12 cellular contexts compared by ENCODE assay signal in genomic region chr1:41870076-41870562, GRCh38. TPM values are rescaled to one million over a fixed set of nuclear protein-coding genes. Genes with fewer than 3 reads are reported as not detected.
A peak's percentile ranks its signal among the peaks of the same experiment; 100 is the strongest.
DNase-seq lines count a peak whose midpoint lies in the region; ATAC-seq, FAIRE-seq and TF ChIP-seq lines count a peak whose summit lies in the region.
"Had no signal": no experiment of that assay in that cellular context is flagged by ENCODE, and none has a peak within 500 bp of the region (broad histone marks: within the 10 kb centered on the region; RNA-seq: fewer than 3 reads in every experiment).

No MANE protein-coding gene starts in this region.

- CTCF ChIA-PET in A549 (lab: Yijun Ruan, JAX) (no interaction called here), PC-9 (lab: Charles Lee) (no interaction called here)

- TF ChIP-seq RAD21 in A549 (conservative IDR thresholded peaks at IDR 0.05 in 1 of 2, IDR thresholded peaks at IDR 0.05 in 1 of 2) = no peak

- no peaks in the 10 kb centered on the region for H3K9me2 ChIP-seq in PC-9 (ENCODE audit: insufficient read depth)

- POLR2A ChIA-PET in A549 (lab: Yijun Ruan, JAX) = no interaction called here
- POLR2A ChIA-PET in PC-9 (lab: Charles Lee; ENCODE audit: unreplicated experiment) = no interaction called here

- H2AFZ ChIP-seq in PC-9 = no peak overlapping the region

- no peak overlapping the region for H3K4me3 ChIP-seq in A549
- H3K4me3 ChIP-seq in PC-9 = no peak overlapping the region
- no peak overlapping the region for H3K4me3 ChIP-seq in epithelial cell of proximal tubule (ENCODE audit: low read depth, low read length)
- H3K4me3 ChIP-seq in BE2C (ENCODE audit: low read depth, low read length) = no peak overlapping the region
- H3K4me3 ChIP-seq in kidney (ENCODE audit: low read length in 2 of 2) = no peak overlapping the region
- H3K4me3 ChIP-seq: BLaER1, Peyer's patch, right lobe of liver had no signal

- H3K79me2 ChIP-seq in PC-9 (ENCODE audit: low read depth) = peaks cover 33% of the 10 kb centered on the region

- no peaks in the 10 kb centered on the region for H3K27me3 ChIP-seq in PC-9 (ENCODE audit: insufficient read depth, low read depth)
- no peaks in the 10 kb centered on the region for H3K27me3 ChIP-seq in BE2C
- H3K27me3 ChIP-seq: BLaER1, Peyer's patch, right lobe of liver had no signal

- no peak for TF ChIP-seq POLR2A in A549 (IDR thresholded peaks at IDR 0.05; ENCODE audit: low read length)

- peak overlapping the region; percentile 45; the same call in 2 of the 3 replicates for H3K4me2 ChIP-seq in A549
- peak overlapping the region; percentile 41 for H3K4me2 ChIP-seq in PC-9
- H3K4me2 ChIP-seq: BLaER1 had no signal

- TF ChIP-seq EP300 in A549 (IDR thresholded peaks at IDR 0.05) = no peak

- H4K20me1 ChIP-seq in PC-9 (ENCODE audit: insufficient read depth) = no peaks in the 10 kb centered on the region
- H4K20me1 ChIP-seq: BLaER1 had no signal

- H3K9ac ChIP-seq in kidney (ENCODE audit: low read length in 2 of 2) = no peak overlapping the region
- H3K9ac ChIP-seq: BLaER1 had no signal

- peaks cover 14% of the 10 kb centered on the region; the same call in 1 of the 2 replicates for H3F3A ChIP-seq in PC-9 (ENCODE audit: insufficient read depth, low read depth)

- no peaks in the 10 kb centered on the region for H3K9me3 ChIP-seq in A549
- no peaks in the 10 kb centered on the region for H3K9me3 ChIP-seq in PC-9 (ENCODE audit: insufficient read depth, low read depth)
- no peaks in the 10 kb centered on the region for H3K9me3 ChIP-seq in BE2C
- H3K9me3 ChIP-seq in kidney (ENCODE audit: control insufficient read depth in 1 of 2, low read length in 2 of 2) = no peaks in the 10 kb centered on the region
- H3K9me3 ChIP-seq: BLaER1, Peyer's patch, right lobe of liver had no signal

- 0 out of 2 replicates have a peak, but pooled peaks cover 3% of the 10 kb centered on the region for H3K36me3 ChIP-seq in PC-9 (ENCODE audit: low read depth)
- no peaks in the 10 kb centered on the region for H3K36me3 ChIP-seq in BE2C
- no peaks in the 10 kb centered on the region for H3K36me3 ChIP-seq in kidney (ENCODE audit: control insufficient read depth in 1 of 2, insufficient read depth in 2 of 2, low read length in 2 of 2)
- H3K36me3 ChIP-seq: BLaER1, Peyer's patch, right lobe of liver had no signal

- H3K4me1 ChIP-seq in A549 (peaks cover 11% of the 10 kb centered on the region; the same call in 2 of the 3 replicates), PC-9 (replicated peaks; ENCODE audit: insufficient read depth) (peaks cover 39% of the 10 kb centered on the region), BE2C (no peaks in the 10 kb centered on the region), kidney (ENCODE audit: control insufficient read depth in 1 of 2, insufficient read depth in 1 of 2, low read depth in 1 of 2, low read length in 2 of 2) (peaks cover 0 to 4% of the 10 kb centered on the region in 2 donors)
- H3K4me1 ChIP-seq: Peyer's patch had no signal

- no TSS peak for BruUV-seq in PC-9 (replicated peaks; lab: Mats Ljungman, UMichigan)

- H3K27ac ChIP-seq in A549 (peak overlapping the region in 1 of 2 experiments; percentile 21; a peak in 2 of 6 replicates), PC-9 (peak overlapping the region; percentile 46), kidney (ENCODE audit: low read depth in 2 of 2, low read length in 2 of 2) (no peak overlapping the region)
- H3K27ac ChIP-seq: BLaER1, Peyer's patch, right lobe of liver had no signal

- DNase-seq in A549 (ENCODE audit: low read depth in 1 of 2, low spot score in 1 of 2) (no peak), GM20000 (ENCODE audit: low spot score) (peak; percentile 27), PC-9 (peak; percentile 37 to 82), epithelial cell of proximal tubule (ENCODE audit: low read depth) (peak; percentile 26), NCI-H748 treated with DMSO at 0.1 percent for 48 hours (lab: John Stamatoyannopoulos, UW) (no peak), cortex of kidney (lab: John Stamatoyannopoulos, UW) (no peak), BE2C (no peak), kidney (no peak)
- DNase-seq: activated CD4-positive, alpha-beta memory T cell treated with anti-CD3 and anti-CD28 coated beads for 36 hours; Peyer's patch; right lobe of liver had no signal

- 27% methylated on average over 7 of the region's 7 CpGs for WGBS in A549 (ENCODE audit: missing lambda C conversion rate)

- FAIRE-seq in A549 (lab: Jason Lieb, UNC) (no peak), kidney (lab: Jason Lieb, UNC) (no peak)

- ATAC-seq in A549 = no peak

- TF ChIP-seq CTCF in A549 (IDR thresholded peaks at IDR 0.05) = no peak
- no peak for TF ChIP-seq CTCF in GM20000 (IDR thresholded peaks at IDR 0.05; ENCODE audit: extremely low read depth, missing control alignments)
- TF ChIP-seq CTCF in PC-9 (conservative IDR thresholded peaks at IDR 0.05) = no peak
- TF ChIP-seq CTCF in epithelial cell of proximal tubule (conservative IDR thresholded peaks at IDR 0.05; ENCODE audit: low read depth, low read length) = no peak
- no peak for TF ChIP-seq CTCF in BE2C (IDR thresholded peaks at IDR 0.05; ENCODE audit: low read depth, low read length)
- TF ChIP-seq CTCF in kidney (IDR thresholded peaks at IDR 0.05; ENCODE audit: borderline replicate concordance, extremely low read depth, insufficient read depth) = no peak

- intact Hi-C loops in PC-9 (cut with micrococcal nuclease; ENCODE audit: unreplicated experiment) = no loop called here
- intact Hi-C loops in kidney (cut with DNase I) = no loop called here

TF ChIP-seq in A549, 52 proteins besides CTCF, POLR2A, EP300 and RAD21:
- TF ChIP-seq GATA3 (IDR thresholded peaks at IDR 0.05; ENCODE audit: borderline replicate concordance) (peak; percentile 34; the same call in 1 of the 2 replicates), ELK1 (IDR thresholded peaks at IDR 0.05; ENCODE audit: low read depth, low read length) (no peak), E2F6 (IDR thresholded peaks at IDR 0.05; ENCODE audit: borderline replicate concordance, low read depth) (no peak), NR3C1 (IDR thresholded peaks at IDR 0.05) (no peak), FOSL2 (IDR thresholded peaks at IDR 0.05) (peak; percentile 34; the same call in 1 of the 2 replicates), FOSL2 (CRISPR knock-in tag; IDR thresholded peaks at IDR 0.05) (peak; percentile 84), ZSCAN20 (CRISPR knock-in tag; IDR thresholded peaks at IDR 0.05) (no peak), BHLHE40 (IDR thresholded peaks at IDR 0.05; ENCODE audit: low read depth, low read length) (no peak), JUNB (IDR thresholded peaks at IDR 0.05) (peak; percentile 56)
TF ChIP-seq in A549: peak in this region for 3.

RNA-seq across cellular contexts. Expression of gene HIVEP3, which starts 48.6 kb away (rescaled TPM):
- polyA plus RNA-seq in A549 (2011; rRNA removed) (2.0 and 2.6 TPM in 2 replicates), A549 (2017; fragmentation: RNase III; extraction: RNeasy Plus Mini Kit Qiagen cat#74134 plus additional on column Dnase treatment) (1.5 to 2.1 TPM (median 1.5 TPM) in 3 replicates), kidney (ENCODE audit: insufficient read depth, low read depth, low replicate concordance) (3.5 TPM)
- 1.6 TPM in 2 replicates for polyA plus RNA-seq in A549 (2012; cell fraction: cytosol; rRNA removed)
- polyA plus RNA-seq in A549 (2012; cell fraction: nucleus; rRNA removed) = 1.7 and 2.1 TPM in 2 replicates
- polyA minus RNA-seq in A549 (2011; rRNA and poly(A)+ RNA removed) = 1.3 and 1.9 TPM in 2 replicates
- total RNA-seq in PC-9 (2021) (8.1 and 11.0 TPM in 2 replicates), epithelial cell of proximal tubule (3.9 and 6.7 TPM in 2 replicates), kidney (11.0 TPM)
- 3.3 TPM for polyA plus RNA-seq in BE2C (2012; ENCODE audit: insufficient read depth, insufficient read length, low read depth)

Comparison
In these comparisons a context has a peak if more than half of its experiments do, and no peak if none do; other contexts are left out.
1. DNase-seq: peak in GM20000 (single experiment), PC-9 (2 of 2) and epithelial cell of proximal tubule (single experiment); none in A549 (0 of 2), NCI-H748 treated with DMSO at 0.1 percent for 48 hours (single experiment), cortex of kidney (single experiment), BE2C (single experiment) and kidney (single experiment).